In the genomic region with DNA sequence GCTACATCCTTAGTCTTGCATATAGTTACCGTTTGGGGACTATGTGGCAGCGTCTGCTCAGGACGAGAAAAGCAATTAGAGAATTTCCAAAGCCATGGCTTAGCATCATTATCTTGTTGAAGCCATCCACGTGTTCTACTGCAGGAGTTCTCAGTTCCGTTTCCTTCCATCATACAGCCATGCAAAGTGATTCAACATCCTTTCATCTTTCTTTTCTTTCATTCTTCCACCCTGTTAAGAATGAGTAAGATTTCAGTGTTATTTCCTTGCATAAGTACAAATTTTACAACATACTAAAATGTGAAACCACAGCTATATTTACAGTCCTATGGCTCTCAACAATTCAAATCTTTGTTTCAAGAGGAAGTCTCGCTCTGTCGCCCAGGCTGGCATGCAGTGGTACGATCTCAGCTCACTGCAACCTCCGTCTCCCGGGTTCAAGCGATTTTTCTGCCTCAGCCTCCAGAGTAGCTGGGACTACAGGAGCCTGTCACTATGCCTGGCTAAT, we compare ENCODE assay signal across 14 cellular contexts. TPM values are rescaled to one million over a fixed set of nuclear protein-coding genes. Genes with fewer than 3 reads are reported as not detected.
A peak's percentile ranks its signal among the peaks of the same experiment; 100 is the strongest.
DNase-seq lines count a peak whose midpoint lies in the region; ATAC-seq and TF ChIP-seq lines count a peak whose summit lies in the region.
"Had no signal": no experiment of that assay in that cellular context is flagged by ENCODE, and none has a peak within 500 bp of the region (broad histone marks: within the 10 kb centered on the region; RNA-seq: fewer than 3 reads in every experiment).

No MANE protein-coding gene starts in this region.

- peak overlapping the region; percentile 99 for H3K4me2 ChIP-seq in OCI-LY7 (ENCODE audit: low read length)
- H3K4me2 ChIP-seq: hepatocyte had no signal

- H3K9me2 ChIP-seq in OCI-LY7 (ENCODE audit: insufficient read depth, low read length) = no peaks in the 10 kb centered on the region

- DNase-seq in GM06990 (ENCODE audit: extremely low read depth, insufficient read length) = peak; percentile 63
- peak; percentile 79 for DNase-seq in OCI-LY7 (ENCODE audit: low spot score)
- peak; percentile 40 to 53 for DNase-seq in activated T-cell treated with anti-CD3 and anti-CD28 coated beads, Interleukin-2, amount 50 U/mL, for 48 hours
- DNase-seq in natural killer cell = no peak
- no peak for DNase-seq in NCI-H146 (lab: John Stamatoyannopoulos, UW)
- DNase-seq in superior temporal gyrus (ENCODE audit: extremely low spot score) = no peak
- DNase-seq in aorta = no peak
- DNase-seq: GOT3, NCI-H1417, NCI-H82 had no signal

- WGBS in aorta, 2 donors = 86 to 89% methylated on average over 11 of the region's 11 CpGs

- no peaks in the 10 kb centered on the region for H4K20me1 ChIP-seq in OCI-LY7 (ENCODE audit: insufficient read depth, low read length)

- no peak overlapping the region for H3K4me3 Mint-ChIP-seq in natural killer cell

- peaks cover 69% of the 10 kb centered on the region for H3K4me1 ChIP-seq in OCI-LY7 (ENCODE audit: insufficient read depth, low read length, poor library complexity, severe bottlenecking)
- H3K4me1 ChIP-seq in aorta (ENCODE audit: control insufficient read depth in 1 of 2, insufficient read depth in 2 of 2, low read length in 2 of 2) = peaks cover 0 to 2% of the 10 kb centered on the region in 2 donors

- no peaks in the 10 kb centered on the region for H3K27me3 ChIP-seq in GM06990 (replicated peaks; ENCODE audit: control insufficient read depth, insufficient read depth, low read length)
- H3K27me3 ChIP-seq in aorta (ENCODE audit: control insufficient read depth in 1 of 2, insufficient read depth in 2 of 2, low read length in 1 of 2) = no peaks in the 10 kb centered on the region
- H3K27me3 ChIP-seq: hepatocyte had no signal

- peak overlapping the region; percentile 50 to 53 for H3K27ac Mint-ChIP-seq in natural killer cell

- CTCF ChIA-PET in OCI-LY7 (lab: Charles Lee; ENCODE audit: unreplicated experiment) = no interaction called here

- peaks cover 47 to 48% of the 10 kb centered on the region in 2 donors for H3K4me1 Mint-ChIP-seq in natural killer cell

- H2AFZ ChIP-seq in OCI-LY7 (ENCODE audit: low read length) = peak overlapping the region; percentile 45; the same call in 1 of the 2 replicates
- H2AFZ ChIP-seq: hepatocyte, parathyroid adenoma had no signal

- ATAC-seq in natural killer cell (no peak), GM19351 (IDR thresholded peaks at IDR 0.05; ENCODE audit: unreplicated experiment) (no peak), aorta (ENCODE audit: low FRiP score) (no peak)

- TF ChIP-seq CTCF in GM06990 (IDR thresholded peaks at IDR 0.05; ENCODE audit: insufficient read depth, low read length, poor library complexity, severe bottlenecking) = no peak
- no peak for TF ChIP-seq CTCF in OCI-LY7 (conservative IDR thresholded peaks at IDR 0.05; ENCODE audit: low read length)
- TF ChIP-seq CTCF in natural killer cell (IDR thresholded peaks at IDR 0.05) = no peak

- peak overlapping the region; percentile 89 for H3K27ac ChIP-seq in OCI-LY7 (ENCODE audit: low read depth, low read length, poor library complexity, severe bottlenecking)
- H3K27ac ChIP-seq in aorta (ENCODE audit: low read depth in 1 of 2, low read length in 2 of 2) = no peak overlapping the region
- H3K27ac ChIP-seq: hepatocyte, parathyroid adenoma had no signal

- H3K9me3 Mint-ChIP-seq in natural killer cell = no peaks in the 10 kb centered on the region

- no peaks in the 10 kb centered on the region for H3K27me3 Mint-ChIP-seq in natural killer cell (ENCODE audit: low read depth in 2 of 2)

- BruUV-seq in OCI-LY7 (replicated peaks; lab: Mats Ljungman, UMichigan) = no TSS peak

- H3K36me3 ChIP-seq in GM06990 (ENCODE audit: control insufficient read depth, insufficient read depth, low read length) (peaks cover 12% of the 10 kb centered on the region), OCI-LY7 (ENCODE audit: insufficient read depth, low read length) (peaks cover 49% of the 10 kb centered on the region), aorta (ENCODE audit: control insufficient read depth in 1 of 2, insufficient read depth in 2 of 2, low read length in 1 of 2) (peaks cover 11 to 16% of the 10 kb centered on the region in 2 donors)

- peaks cover 59% of the 10 kb centered on the region for H3K79me2 ChIP-seq in OCI-LY7 (ENCODE audit: insufficient read depth, low read depth, low read length)

- POLR2A ChIA-PET in OCI-LY7 (lab: Charles Lee) = interaction anchor here (0.6 kb wide), 1 partner anchor 14 kb away, joined by 5 read pairs; no protein-coding TSS in a partner anchor

- peaks cover 19% of the 10 kb centered on the region for H3K36me3 Mint-ChIP-seq in natural killer cell

- intact Hi-C loops in OCI-LY7 (cut with micrococcal nuclease; ENCODE audit: unreplicated experiment) = no loop called here
- intact Hi-C loops in natural killer cell (cut with micrococcal nuclease) = no loop called here
- intact Hi-C loops in aorta (cut with DNase I) = no loop called here

- H3K4me3 ChIP-seq in GM06990 (replicated peaks; ENCODE audit: low read depth, low read length) (peak overlapping the region; percentile 14; the same call in 1 of the 2 replicates), OCI-LY7 (ENCODE audit: low read depth, low read length, poor library complexity, severe bottlenecking) (peak overlapping the region; percentile 89), aorta (ENCODE audit: low read length in 2 of 2) (no peak overlapping the region)
- H3K4me3 ChIP-seq: hepatocyte, lung had no signal

- H3K9me3 ChIP-seq in OCI-LY7 (ENCODE audit: low read length) = no peaks in the 10 kb centered on the region
- H3K9me3 ChIP-seq in aorta (ENCODE audit: control insufficient read depth, low read length) = no peaks in the 10 kb centered on the region

RNA-seq across cellular contexts. Expression of a gene that starts 3.8 kb away (rescaled TPM):
- 18.6 and 20.6 TPM in 2 replicates for total RNA-seq in OCI-LY7 (2014; rRNA removed; shearing (Covaris generic))
- total RNA-seq in OCI-LY7 (2022) (71.1 and 99.2 TPM in 2 replicates), natural killer cell (100 to 1,000 TPM; 127 to 149 (median 140) TPM), aorta (10 to 100 TPM; 73.5 to 92.8 TPM)
- polyA plus RNA-seq in aorta = 10 to 100 TPM; 28.8 to 34.2 TPM

RNA-seq across cellular contexts. Expression of a gene that starts 10.9 kb away (rescaled TPM):
- total RNA-seq in OCI-LY7 (2014; rRNA removed; shearing (Covaris generic)) = 76.8 and 88.9 TPM in 2 replicates
- total RNA-seq in OCI-LY7 (2022) (141 and 175 TPM in 2 replicates), natural killer cell (100 to 1,000 TPM; 104 to 118 (median 114) TPM), aorta (10 to 100 TPM; 32.0 to 42.8 TPM)
- polyA plus RNA-seq in aorta = 10 to 100 TPM; 14.8 to 15.7 TPM

Comparison
In these comparisons a context has a peak if more than half of its experiments do, and no peak if none do; other contexts are left out.
1. DNase-seq: peak in GM06990 (single experiment), OCI-LY7 (single experiment) and activated T-cell treated with anti-CD3 and anti-CD28 coated beads, Interleukin-2, amount 50 U/mL, for 48 hours (2 of 2); none in natural killer cell (single experiment), NCI-H146 (single experiment), superior temporal gyrus (single experiment) and aorta (0 of 2).
2. H3K4me3 ChIP-seq: peak in GM06990 (single experiment) and OCI-LY7 (single experiment); none in aorta (0 of 2).